In genomic region chr2:126972272-126972626, GRCh38 we compare ENCODE assay signal across 8 cellular contexts.
DNase-seq lines count a peak whose midpoint lies in the region; ATAC-seq, FAIRE-seq and TF ChIP-seq lines count a peak whose summit lies in the region.

No MANE protein-coding gene starts in this region.

- H3K4me3 ChIP-seq in A549, result peak overlapping the region; percentile 49
- no peak overlapping the region for H3K4me3 ChIP-seq in neuronal stem cell (ENCODE audit: low read length in 2 of 2)

- no peaks in the 10 kb centered on the region for H3K9me3 Mint-ChIP-seq in osteocyte (ENCODE audit: unreplicated experiment)

- no peaks in the 10 kb centered on the region for H3K36me3 Mint-ChIP-seq in osteocyte (ENCODE audit: unreplicated experiment)

- CTCF ChIA-PET in A549 (lab: Yijun Ruan, JAX), result interaction anchor here (0.8 to 2.8 kb wide), 27 partner anchors 10 to 446 kb away, joined by 3 to 16 read pairs (median 5); no protein-coding TSS in a partner anchor

- H4K91ac ChIP-seq in neuronal stem cell (ENCODE audit: low read depth, low read length, poor library complexity), result no peak overlapping the region

- no peak for TF ChIP-seq POLR2A in A549 (IDR thresholded peaks at IDR 0.05; ENCODE audit: low read length)

- peak overlapping the region; percentile 90 for H2AFZ ChIP-seq in neuronal stem cell (ENCODE audit: low read length)

- 27% methylated on average over 7 of the region's 10 CpGs for WGBS in A549 (ENCODE audit: missing lambda C conversion rate)
- no CpG with 5 or more reads among the region's 10 CpGs for WGBS in neuronal stem cell (ENCODE audit: extremely low coverage in 2 of 2, insufficient read length in 2 of 2, insufficient replicate concordance in 1 of 2), 2 donors

- no peaks in the 10 kb centered on the region for H3K79me1 ChIP-seq in neuronal stem cell (ENCODE audit: low read depth, low read length)

- H3K27me3 ChIP-seq in neuronal stem cell (ENCODE audit: control insufficient read depth in 3 of 3, insufficient read depth in 3 of 3, low read depth in 1 of 3, low read length in 3 of 3), result peaks cover 0 to 23% (median 0%) of the 10 kb centered on the region in 3 experiments

- peaks cover 39% of the 10 kb centered on the region for H3K27me3 Mint-ChIP-seq in osteocyte (ENCODE audit: unreplicated experiment)

- no peak overlapping the region for H3K27ac Mint-ChIP-seq in osteocyte (ENCODE audit: unreplicated experiment)

- no peaks in the 10 kb centered on the region for H3K36me3 ChIP-seq in neuronal stem cell (replicated peaks in 1 of 2; ENCODE audit: control insufficient read depth in 2 of 2, insufficient read depth in 2 of 2, low read length in 2 of 2)

- H3K23ac ChIP-seq in neuronal stem cell (ENCODE audit: low read depth, low read length, poor library complexity), result no peak overlapping the region

- H3K27ac ChIP-seq in A549 (no peak overlapping the region; a peak in 1 of 6 replicates), caudate nucleus (ENCODE audit: low read depth, low read length) (peak overlapping the region; percentile 72), neuronal stem cell (replicated peaks; ENCODE audit: low read length) (no peak overlapping the region)

- no peak overlapping the region for H2BK5ac ChIP-seq in neuronal stem cell (ENCODE audit: low read length)

- peak overlapping the region; percentile 53 for H3K9ac ChIP-seq in neuronal stem cell (ENCODE audit: low read depth, low read length, poor library complexity)

- no peak overlapping the region for H2AK5ac ChIP-seq in neuronal stem cell (ENCODE audit: low read depth, low read length)

- ATAC-seq in A549 (peak in 1 of 2 experiments; percentile 29; a peak in 1 of 6 replicates), HG03060 (IDR thresholded peaks at IDR 0.05; ENCODE audit: low read depth, unreplicated experiment) (peak; percentile 6), HG02678 (IDR thresholded peaks at IDR 0.05; ENCODE audit: unreplicated experiment) (no peak)

- H2BK15ac ChIP-seq in neuronal stem cell (ENCODE audit: low read length), result peak overlapping the region; percentile 71

- peak overlapping the region; percentile 64 for H3K18ac ChIP-seq in neuronal stem cell (ENCODE audit: low read length)

- no peak overlapping the region for H3K4me3 Mint-ChIP-seq in osteocyte (ENCODE audit: unreplicated experiment)

- H2BK12ac ChIP-seq in neuronal stem cell (ENCODE audit: low read length), result no peak overlapping the region

- H3K4me1 Mint-ChIP-seq in osteocyte (ENCODE audit: unreplicated experiment), result peaks cover 15% of the 10 kb centered on the region

- H3K9me3 ChIP-seq in A549 (no peaks in the 10 kb centered on the region), neuronal stem cell (replicated peaks in 1 of 2; ENCODE audit: control insufficient read depth in 2 of 2, insufficient read depth in 1 of 2, low read depth in 1 of 2, low read length in 2 of 2) (no peaks in the 10 kb centered on the region)

- DNase-seq in A549 (ENCODE audit: low read depth in 1 of 2, low spot score in 1 of 2) (no peak), caudate nucleus (lab: John Stamatoyannopoulos, UW) (no peak), neuronal stem cell (ENCODE audit: low spot score) (no peak), osteocyte (ENCODE audit: extremely low spot score, unreplicated experiment) (no peak), NCI-H2029 (lab: John Stamatoyannopoulos, UW) (no peak)
- no peak for DNase-seq in activated naive CD4-positive, alpha-beta T cell (lab: John Stamatoyannopoulos, UW)

- no peak overlapping the region for H2BK120ac ChIP-seq in neuronal stem cell (ENCODE audit: low read depth, low read length)

- no peak overlapping the region for H3K14ac ChIP-seq in neuronal stem cell (ENCODE audit: low read length)

- no peak overlapping the region for H3K4ac ChIP-seq in neuronal stem cell (ENCODE audit: low read length)

- no peak for FAIRE-seq in A549 (lab: Jason Lieb, UNC)

- no peak for TF ChIP-seq EP300 in A549 (IDR thresholded peaks at IDR 0.05)

- no peak for TF ChIP-seq RAD21 in A549 (conservative IDR thresholded peaks at IDR 0.05 in 1 of 2, IDR thresholded peaks at IDR 0.05 in 1 of 2)

- POLR2A ChIA-PET in A549 (lab: Yijun Ruan, JAX), result interaction anchor here (0.6 kb wide), 1 partner anchor 194 kb away, joined by 5 read pairs; no protein-coding TSS in a partner anchor

- H4K8ac ChIP-seq in neuronal stem cell (ENCODE audit: low read depth, low read length), result no peak overlapping the region

- H3K4me2 ChIP-seq in A549 (peak overlapping the region; percentile 100), neuronal stem cell (ENCODE audit: insufficient read depth, low read length, poor library complexity, severe bottlenecking) (peak overlapping the region; percentile 41)

- H3K4me1 ChIP-seq in A549, result 0 out of 3 replicates have a peak, but pooled peaks cover 3% of the 10 kb centered on the region
- H3K4me1 ChIP-seq in neuronal stem cell (ENCODE audit: control insufficient read depth in 2 of 2, insufficient read depth in 1 of 2, low read depth in 1 of 2, low read length in 2 of 2), result peaks cover 0 to 7% of the 10 kb centered on the region in 2 donors

- TF ChIP-seq CTCF in A549 (IDR thresholded peaks at IDR 0.05), result 0 out of 3 replicates have a peak, but pooled peaks have one; percentile 4
- no peak for TF ChIP-seq CTCF in osteocyte (IDR thresholded peaks at IDR 0.05)

TF ChIP-seq in A549, 52 proteins besides CTCF, POLR2A, EP300 and RAD21:
- TF ChIP-seq MAFK (IDR thresholded peaks at IDR 0.05; ENCODE audit: partially characterized antibody) (no peak), SREBF2 (IDR thresholded peaks at IDR 0.05) (no peak), PBX3 (IDR thresholded peaks at IDR 0.05) (no peak), HOXB13 (CRISPR knock-in tag; IDR thresholded peaks at IDR 0.05; ENCODE audit: low read depth) (no peak), HOXB5 (CRISPR knock-in tag; IDR thresholded peaks at IDR 0.05) (no peak)
- TF ChIP-seq, protein P1, sequence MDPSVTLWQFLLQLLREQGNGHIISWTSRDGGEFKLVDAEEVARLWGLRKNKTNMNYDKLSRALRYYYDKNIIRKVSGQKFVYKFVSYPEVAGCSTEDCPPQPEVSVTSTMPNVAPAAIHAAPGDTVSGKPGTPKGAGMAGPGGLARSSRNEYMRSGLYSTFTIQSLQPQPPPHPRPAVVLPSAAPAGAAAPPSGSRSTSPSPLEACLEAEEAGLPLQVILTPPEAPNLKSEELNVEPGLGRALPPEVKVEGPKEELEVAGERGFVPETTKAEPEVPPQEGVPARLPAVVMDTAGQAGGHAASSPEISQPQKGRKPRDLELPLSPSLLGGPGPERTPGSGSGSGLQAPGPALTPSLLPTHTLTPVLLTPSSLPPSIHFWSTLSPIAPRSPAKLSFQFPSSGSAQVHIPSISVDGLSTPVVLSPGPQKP (IDR thresholded peaks at IDR 0.05; ENCODE audit: low read depth, low read length), result no peak
